Comparison of ENCODE assay signal across 14 cellular contexts in genomic region chr5:149419532-149420485, GRCh38. TPM values are rescaled to one million over a fixed set of nuclear protein-coding genes. Genes with fewer than 3 reads are reported as not detected.
DNase-seq lines count a peak whose midpoint lies in the region; ATAC-seq and TF ChIP-seq lines count a peak whose summit lies in the region.
"Had no signal": no experiment of that assay in that cellular context is flagged by ENCODE, and none has a peak within 500 bp of the region (broad histone marks: within the 10 kb centered on the region; RNA-seq: fewer than 3 reads in every experiment).

No MANE protein-coding gene starts in this region.

- H3K36me3 Mint-ChIP-seq in GM23338 (ENCODE audit: low read depth) (no peaks in the 10 kb centered on the region), WTC11 (no peaks in the 10 kb centered on the region)
- H3K36me3 Mint-ChIP-seq: activated naive CD4-positive, alpha-beta T cell treated with anti-CD3 and anti-CD28 coated beads, Interleukin-2, amount 50 U/mL, for 24 hours had no signal

- H3K9me2 ChIP-seq in GM23338 (ENCODE audit: insufficient read depth): no peaks in the 10 kb centered on the region

- H2AFZ ChIP-seq in GM23338: 0 out of 2 replicates have a peak overlapping the region, but pooled peaks have one; percentile 28

- H3K4me3 ChIP-seq in GM23338 (no peak overlapping the region), choroid plexus epithelial cell (ENCODE audit: low read depth, low read length) (no peak overlapping the region), left lung (no peak overlapping the region), skin epidermis (no peak overlapping the region), foreskin fibroblast (ENCODE audit: low read depth in 1 of 2, low read length in 2 of 2) (peak overlapping the region in 1 of 2 donors; percentile 2)

- TF ChIP-seq CTCF in GM23338 (conservative IDR thresholded peaks at IDR 0.05; ENCODE audit: low read depth in 2 of 2) (no peak), choroid plexus epithelial cell (conservative IDR thresholded peaks at IDR 0.05; ENCODE audit: low read depth, low read length) (no peak), left lung (IDR thresholded peaks at IDR 0.05) (no peak), foreskin fibroblast (IDR thresholded peaks at IDR 0.05; ENCODE audit: low read depth, low read length) (no peak), WTC11 (IDR thresholded peaks at IDR 0.05) (no peak)

- 0 out of 2 replicates have a peak, but pooled peaks cover 3% of the 10 kb centered on the region for H3F3A ChIP-seq in GM23338 (replicated peaks; ENCODE audit: low read depth)

- H3K27ac ChIP-seq in GM23338 (ENCODE audit: low read depth) (no peak overlapping the region), left lung (peak overlapping the region; percentile 13 to 53), skin epidermis (peak overlapping the region in 12 of 21 experiments; percentile 0 to 74 (median 44))

- H3K27ac Mint-ChIP-seq in GM23338 (no peak overlapping the region), WTC11 (no peak overlapping the region; the same call in 1 of the 2 replicates)
- H3K27ac Mint-ChIP-seq: activated CD8-positive, alpha-beta T cell treated with anti-CD3 and anti-CD28 coated beads, Interleukin-2, amount 10 ng/mL, durations not matched to agents 7 days and 5 days; activated naive CD4-positive, alpha-beta T cell treated with anti-CD3 and anti-CD28 coated beads, Interleukin-2, amount 50 U/mL, for 24 hours; IgD-negative memory B cell; T-helper 1 cell treated with Interleukin-12 subunit alpha and Interleukin-12 subunit beta and Interleukin-4 antibody, amounts not matched to agents 30 μg/mL and 1 μg/mL, for 36 hours had no signal

- H3K4me1 Mint-ChIP-seq in GM23338 (peaks cover 53% of the 10 kb centered on the region), WTC11 (peaks cover 50% of the 10 kb centered on the region)

- no peaks in the 10 kb centered on the region for H3K79me2 ChIP-seq in GM23338 (replicated peaks; ENCODE audit: insufficient read depth)

- no peaks in the 10 kb centered on the region for H3K27me3 ChIP-seq in GM23338 (ENCODE audit: insufficient read depth)
- no peaks in the 10 kb centered on the region for H3K27me3 ChIP-seq in left lung

- H3K4me2 ChIP-seq in GM23338: no peak overlapping the region

- CTCF ChIA-PET in WTC11 (lab: Charles Lee): interaction anchor here (0.9 to 2.7 kb wide), 8 partner anchors 9 to 52 kb away, joined by 4 to 10 read pairs (median 6); no protein-coding TSS in a partner anchor

- H3K9me3 Mint-ChIP-seq in GM23338: no peaks in the 10 kb centered on the region
- H3K9me3 Mint-ChIP-seq in WTC11: no peaks in the 10 kb centered on the region
- H3K9me3 Mint-ChIP-seq: activated naive CD4-positive, alpha-beta T cell treated with anti-CD3 and anti-CD28 coated beads, Interleukin-2, amount 50 U/mL, for 24 hours; IgD-negative memory B cell; T-helper 1 cell treated with Interleukin-12 subunit alpha and Interleukin-12 subunit beta and Interleukin-4 antibody, amounts not matched to agents 30 μg/mL and 1 μg/mL, for 36 hours had no signal

- H3K4me3 Mint-ChIP-seq in GM23338 (no peak overlapping the region), WTC11 (no peak overlapping the region)
- H3K4me3 Mint-ChIP-seq: activated CD8-positive, alpha-beta T cell treated with anti-CD3 and anti-CD28 coated beads, Interleukin-2, amount 10 ng/mL, durations not matched to agents 7 days and 5 days; activated naive CD4-positive, alpha-beta T cell treated with anti-CD3 and anti-CD28 coated beads, Interleukin-2, amount 50 U/mL, for 24 hours; IgD-negative memory B cell; T-helper 1 cell treated with Interleukin-12 subunit alpha and Interleukin-12 subunit beta and Interleukin-4 antibody, amounts not matched to agents 30 μg/mL and 1 μg/mL, for 36 hours had no signal

- H3K4me1 ChIP-seq in GM23338 (ENCODE audit: insufficient read depth) (peaks cover 33% of the 10 kb centered on the region), left lung (peaks cover 39 to 69% of the 10 kb centered on the region in 2 donors)

- no peak for ATAC-seq in GM23338
- ATAC-seq in left lung: no peak
- no peak for ATAC-seq in WTC11
- ATAC-seq: activated CD8-positive, alpha-beta T cell treated with anti-CD3 and anti-CD28 coated beads, Interleukin-2, amount 10 ng/mL, durations not matched to agents 7 days and 5 days had no signal

- POLR2A ChIA-PET in WTC11 (lab: Charles Lee): interaction anchor here (0.5 to 0.8 kb wide), 3 partner anchors 14 to 75 kb away, joined by 3 to 7 read pairs (median 3); partner anchors contain the start of gene GRPEL2

- peaks cover 19% of the 10 kb centered on the region for H3K27me3 Mint-ChIP-seq in GM23338 (ENCODE audit: insufficient read depth, low read depth, poor library complexity)
- H3K27me3 Mint-ChIP-seq in WTC11 (ENCODE audit: low read depth): no peaks in the 10 kb centered on the region
- H3K27me3 Mint-ChIP-seq: activated naive CD4-positive, alpha-beta T cell treated with anti-CD3 and anti-CD28 coated beads, Interleukin-2, amount 50 U/mL, for 24 hours had no signal

- intact Hi-C loops in left lung (cut with DNase I): no loop called here

- H4K20me1 ChIP-seq in GM23338 (replicated peaks; ENCODE audit: insufficient read depth): no peaks in the 10 kb centered on the region

- DNase-seq in GM23338 (ENCODE audit: low spot score) (no peak), choroid plexus epithelial cell (ENCODE audit: low read depth) (peak; percentile 74), left lung (no peak), foreskin fibroblast (no peak), WTC11 (ENCODE audit: low spot score) (no peak), NCI-H2227 (lab: John Stamatoyannopoulos, UW; ENCODE audit: unreplicated experiment) (no peak)
- DNase-seq in activated naive CD4-positive, alpha-beta T cell (lab: John Stamatoyannopoulos, UW): no peak
- DNase-seq: activated CD8-positive, alpha-beta T cell treated with anti-CD3 and anti-CD28 coated beads, Interleukin-2, amount 10 ng/mL, durations not matched to agents 7 days and 5 days; NCI-H2081 treated with DMSO at 0.1 percent for 48 hours; substantia nigra had no signal

- no peaks in the 10 kb centered on the region for H3K9me3 ChIP-seq in left lung

- H3K36me3 ChIP-seq in GM23338 (ENCODE audit: insufficient read depth): no peaks in the 10 kb centered on the region
- H3K36me3 ChIP-seq in left lung: no peaks in the 10 kb centered on the region

TF ChIP-seq in GM23338, 12 proteins besides CTCF, POLR2A, EP300 and RAD21:
- no peak for TF ChIP-seq NANOG (IDR thresholded peaks at IDR 0.05; ENCODE audit: borderline replicate concordance)

TF ChIP-seq in WTC11, 78 proteins besides CTCF, POLR2A, EP300 and RAD21:
- TF ChIP-seq CDX4 (CRISPR knock-in tag; IDR thresholded peaks at IDR 0.05; ENCODE audit: borderline replicate concordance) (no peak), ARID4B (CRISPR knock-in tag; IDR thresholded peaks at IDR 0.05; ENCODE audit: borderline replicate concordance) (no peak), GTF2I (CRISPR knock-in tag; conservative IDR thresholded peaks at IDR 0.05) (no peak), NR2C2 (CRISPR knock-in tag; IDR thresholded peaks at IDR 0.05) (no peak)

RNA-seq across cellular contexts. Expression of gene IL17B, which starts 40.7 kb away (rescaled TPM):
- total RNA-seq in GM23338 (2014; rRNA removed; shearing (Covaris generic)): not detected in 2 replicates
- not detected in 2 replicates for polyA plus RNA-seq in GM23338 (2016; fragmentation: Nextera tagmentation; extraction: Ambion mirVana)
- total RNA-seq in left lung (under 1 TPM in 1 of 2 donors, not detected in 1; 0.42 TPM), WTC11 (2021) (not detected in 3 replicates)
- total RNA-seq: activated CD8-positive, alpha-beta T cell treated with anti-CD3 and anti-CD28 coated beads, Interleukin-2, amount 10 ng/mL, durations not matched to agents 7 days and 5 days had no signal
- polyA plus RNA-seq: IgD-negative memory B cell had no signal
